Comparison of ENCODE assay signal across 8 cellular contexts in genomic region chr1:210347112-210347511, GRCh38. TPM values are rescaled to one million over a fixed set of nuclear protein-coding genes. Genes with fewer than 3 reads are reported as not detected.
DNase-seq lines count a peak whose midpoint lies in the region; ATAC-seq and TF ChIP-seq lines count a peak whose summit lies in the region.

No MANE protein-coding gene starts in this region.

- TF ChIP-seq POLR2A in Peyer's patch (IDR thresholded peaks at IDR 0.05) (no peak), uterus (IDR thresholded peaks at IDR 0.05) (no peak)

- H3K9me3 ChIP-seq in MM.1S (replicated peaks; ENCODE audit: insufficient read depth, low read length) (no peaks in the 10 kb centered on the region), Peyer's patch (no peaks in the 10 kb centered on the region), uterus (no peaks in the 10 kb centered on the region)

- H2AFZ ChIP-seq in MM.1S (ENCODE audit: low read length): peak overlapping the region; percentile 20; the same call in 1 of the 2 replicates

- no peaks in the 10 kb centered on the region for H3K36me3 ChIP-seq in MM.1S (replicated peaks; ENCODE audit: insufficient read depth, low read length)
- no peaks in the 10 kb centered on the region for H3K36me3 ChIP-seq in Peyer's patch
- H3K36me3 ChIP-seq in uterus: no peaks in the 10 kb centered on the region

- DNase-seq in ELR (ENCODE audit: low read depth) (peak; percentile 16), MM.1S (peak; percentile 74), glomerular visceral epithelial cell (ENCODE audit: extremely low spot score) (peak; percentile 63), Peyer's patch (no peak), AG08396 (ENCODE audit: low spot score) (no peak), uterus (no peak), DMS153 (lab: John Stamatoyannopoulos, UW) (no peak)

- H3K27me3 ChIP-seq in MM.1S (replicated peaks; ENCODE audit: insufficient read depth, low read length): no peaks in the 10 kb centered on the region
- no peaks in the 10 kb centered on the region for H3K27me3 ChIP-seq in Peyer's patch
- H3K27me3 ChIP-seq in uterus: no peaks in the 10 kb centered on the region

- H3K4me1 ChIP-seq in MM.1S (ENCODE audit: low read length) (peaks cover 32% of the 10 kb centered on the region), Peyer's patch (no peaks in the 10 kb centered on the region), uterus (no peaks in the 10 kb centered on the region)

- H3F3A ChIP-seq in MM.1S (ENCODE audit: insufficient read depth, low read length): no peaks in the 10 kb centered on the region

- no peaks in the 10 kb centered on the region for H4K20me1 ChIP-seq in MM.1S (ENCODE audit: insufficient read depth, low read length)

- intact Hi-C loops in uterus (cut with DNase I; ENCODE audit: low total_unique reads): no loop called here

- ATAC-seq in GM19463 (IDR thresholded peaks at IDR 0.05; ENCODE audit: unreplicated experiment): peak; percentile 31

- H3K9ac ChIP-seq in MM.1S (ENCODE audit: low read length): no peak overlapping the region

- no peaks in the 10 kb centered on the region for H3K79me2 ChIP-seq in MM.1S (ENCODE audit: low read length)

- H3K4me2 ChIP-seq in MM.1S (ENCODE audit: low read depth, low read length): peak overlapping the region; percentile 10

- no peak for TF ChIP-seq CTCF in MM.1S (IDR thresholded peaks at IDR 0.05; ENCODE audit: low read length)
- TF ChIP-seq CTCF in Peyer's patch (IDR thresholded peaks at IDR 0.05): no peak
- TF ChIP-seq CTCF in uterus (IDR thresholded peaks at IDR 0.05): no peak

- H3K9me2 ChIP-seq in MM.1S (replicated peaks; ENCODE audit: insufficient read depth, low read length): no peaks in the 10 kb centered on the region

- H3K4me3 ChIP-seq in MM.1S (ENCODE audit: low read length) (no peak overlapping the region), Peyer's patch (no peak overlapping the region), uterus (no peak overlapping the region)

- H3K27ac ChIP-seq in MM.1S (ENCODE audit: low read length) (peak overlapping the region; percentile 33; the same call in 1 of the 2 replicates), Peyer's patch (no peak overlapping the region), uterus (no peak overlapping the region)

RNA-seq across cellular contexts. Expression of gene HHAT, which starts 18.4 kb away (rescaled TPM):
- total RNA-seq in Peyer's patch (10 to 100 TPM in 1 of 4 donors, 1 to 10 TPM in 3; 2.3 to 16.9 (median 7.3) TPM), uterus (10 to 100 TPM in 1 of 4 donors, 1 to 10 TPM in 2, under 1 TPM in 1; 0.88 to 10.9 (median 3.4) TPM)

Comparison
In these comparisons a context has a peak if more than half of its experiments do, and no peak if none do; other contexts are left out.
1. DNase-seq: peak in ELR (single experiment), MM.1S (single experiment) and glomerular visceral epithelial cell (single experiment); none in Peyer's patch (0 of 3), AG08396 (single experiment), uterus (0 of 2) and DMS153 (single experiment).